15 cellular contexts compared by ENCODE assay signal in genomic region chr13:66794340-66795031, GRCh38.
DNase-seq lines count a peak whose midpoint lies in the region; ATAC-seq and FAIRE-seq lines count a peak whose summit lies in the region.
"Had no signal": no experiment of that assay in that cellular context is flagged by ENCODE, and none has a peak within 500 bp of the region (broad histone marks: within the 10 kb centered on the region; RNA-seq: fewer than 3 reads in every experiment).

No MANE protein-coding gene starts in this region.

- H3K9me3 ChIP-seq in small intestine (ENCODE audit: control insufficient read depth, low read depth), result no peaks in the 10 kb centered on the region

- FAIRE-seq in small intestine (lab: Jason Lieb, UNC), result no peak

- no peaks in the 10 kb centered on the region for H3K36me3 ChIP-seq in small intestine (ENCODE audit: control insufficient read depth in 2 of 2, insufficient read depth in 2 of 2, low read length in 2 of 2)
- H3K36me3 ChIP-seq: cardiac muscle cell had no signal

- no peak overlapping the region for H3K27ac ChIP-seq in small intestine (ENCODE audit: low read depth in 1 of 2, low read length in 1 of 2)
- H3K27ac ChIP-seq: cardiac muscle cell, GM23248 had no signal

- DNase-seq in NCI-H524 treated with DMSO at 0.1 percent for 48 hours (lab: John Stamatoyannopoulos, UW), result peak; percentile 94
- DNase-seq in small intestine, result peak; percentile 2
- DNase-seq in head of caudate nucleus, result no peak
- no peak for DNase-seq in Ammon's horn (ENCODE audit: low spot score)
- no peak for DNase-seq in GM03348 (ENCODE audit: low spot score)
- DNase-seq: activated naive CD4-positive, alpha-beta T cell; GM23248; mesendoderm; NCI-H446 treated with DMSO at 0.1 percent for 48 hours; SHP77 treated with DMSO at 0.1 percent for 48 hours; stimulated activated CD4-positive, alpha-beta T cell treated with anti-CD3 and anti-CD28 coated beads, Interleukin-2, amount 100 ng/mL, for 48 hours; stimulated activated naive CD4-positive, alpha-beta T cell treated with Interleukin-2 at 50 U/mL for 16 hours had no signal

- H3K4me1 ChIP-seq in small intestine (ENCODE audit: control insufficient read depth in 2 of 2, insufficient read depth in 1 of 2, low read depth in 1 of 2, low read length in 1 of 2), result no peaks in the 10 kb centered on the region

- H3K4me3 ChIP-seq in small intestine (ENCODE audit: low read depth in 1 of 2, low read length in 2 of 2), result no peak overlapping the region
- H3K4me3 ChIP-seq: cardiac muscle cell, GM23248 had no signal

- no peaks in the 10 kb centered on the region for H3K27me3 ChIP-seq in small intestine (ENCODE audit: control insufficient read depth in 2 of 2, insufficient read depth in 2 of 2, low read length in 2 of 2)
- H3K27me3 ChIP-seq: cardiac muscle cell had no signal

- peak; percentile 85 for ATAC-seq in GM19397 (IDR thresholded peaks at IDR 0.05; ENCODE audit: unreplicated experiment)
- ATAC-seq in HG02938 (IDR thresholded peaks at IDR 0.05; ENCODE audit: unreplicated experiment), result peak; percentile 72

- intact Hi-C loops in head of caudate nucleus (cut with DNase I), result no loop called here

- 35 to 67% (median 51%) methylated on average over 5 of the region's 5 CpGs for WGBS in small intestine, 3 donors

Comparison
In these comparisons a context has a peak if more than half of its experiments do, and no peak if none do; other contexts are left out.
1. DNase-seq: peak in NCI-H524 treated with DMSO at 0.1 percent for 48 hours (single experiment) and small intestine (single experiment); none in head of caudate nucleus (0 of 42), Ammon's horn (single experiment) and GM03348 (single experiment).